In genomic region chr1:49842596-49842995, GRCh38 we compare ENCODE assay signal across 35 cellular contexts.
"Had no signal": no experiment of that assay in that cellular context is flagged by ENCODE, and none has a peak within 500 bp of the region (broad histone marks: within the 10 kb centered on the region; RNA-seq: fewer than 3 reads in every experiment).

No MANE protein-coding gene starts in this region.

- DNase-seq: Karpas-422, Kasumi-1, KG1, MG63, MM.1S, MV-4-11, NCI-H1048, NCI-H1092, NCI-H1092 treated with DMSO at 0.1 percent for 48 hours, NCI-H1105, NCI-H1105 treated with DMSO at 0.1 percent for 48 hours, NCI-H1417, NCI-H1417 treated with DMSO at 0.1 percent for 48 hours, NCI-H1436, NCI-H1436 treated with DMSO at 0.1 percent for 48 hours, NCI-H146, NCI-H1694, NCI-H1694 treated with DMSO at 0.1 percent for 48 hours, NCI-H187, NCI-H187 treated with DMSO at 0.1 percent for 48 hours, NCI-H1930, NCI-H2029, NCI-H2029 treated with DMSO at 0.1 percent for 48 hours, NCI-H2081, NCI-H2081 treated with DMSO at 0.1 percent for 48 hours, NCI-H2107, NCI-H2171, NCI-H2171 treated with DMSO at 0.1 percent for 48 hours, NCI-H2227 treated with DMSO at 0.1 percent for 48 hours, NCI-H226, NCI-H345, NCI-H446, NCI-H446 treated with DMSO at 0.1 percent for 48 hours, NCI-H510A had no signal

- H3K27ac ChIP-seq: KMS-11 had no signal

- H3K27me3 ChIP-seq: MG63 had no signal

- H3K4me2 ChIP-seq: KMS-11 had no signal

- H3K9ac ChIP-seq: KMS-11 had no signal

- H3K36me3 ChIP-seq: MG63 had no signal

- H3K4me3 ChIP-seq: MG63 had no signal

- H3K9me3 ChIP-seq: MG63 had no signal
